In genomic region chr3:25856902-25857518, GRCh38 we compare ENCODE assay signal across 8 cellular contexts.
A peak's percentile ranks its signal among the peaks of the same experiment; 100 is the strongest.
DNase-seq lines count a peak whose midpoint lies in the region; ATAC-seq and TF ChIP-seq lines count a peak whose summit lies in the region.

No MANE protein-coding gene starts in this region.

- intact Hi-C loops in CD4-positive, alpha-beta T cell (cut with DNase I, micrococcal nuclease), result loop anchor here (1.0 to 2.0 kb wide), 2 partner anchors 74 to 209 kb away; partner anchors contain the start of gene NGLY1 (in 1 of the 2)

- TF ChIP-seq POLR2A in upper lobe of left lung (IDR thresholded peaks at IDR 0.05), result no peak

- no peak overlapping the region for H3K4me3 Mint-ChIP-seq in CD4-positive, alpha-beta T cell

- no peak overlapping the region for H3K9ac ChIP-seq in adipocyte (ENCODE audit: low read length)

- no peak overlapping the region for H3K27ac Mint-ChIP-seq in CD4-positive, alpha-beta T cell

- H3K36me3 ChIP-seq in adipocyte (ENCODE audit: control insufficient read depth, insufficient read depth, low read length, severe bottlenecking) (no peaks in the 10 kb centered on the region), upper lobe of left lung (no peaks in the 10 kb centered on the region)

- CTCF ChIA-PET in CD4-positive, alpha-beta T cell (lab: Charles Lee), result interaction anchor here (0.6 to 5.7 kb wide), 8 partner anchors 11 to 1837 kb away, joined by 3 to 67 read pairs (median 4); no protein-coding TSS in a partner anchor

- H3K27ac ChIP-seq in CD4-positive, alpha-beta T cell (ENCODE audit: low read depth, low read length), result no peak overlapping the region
- H3K27ac ChIP-seq in upper lobe of left lung, result no peak overlapping the region

- H3K4me1 ChIP-seq in adipocyte (ENCODE audit: control insufficient read depth, insufficient read depth, low read length) (peaks cover 12% of the 10 kb centered on the region), upper lobe of left lung (no peaks in the 10 kb centered on the region)

- H3K9me3 Mint-ChIP-seq in CD4-positive, alpha-beta T cell, result no peaks in the 10 kb centered on the region

- peaks cover 3% of the 10 kb centered on the region for H3K4me1 Mint-ChIP-seq in CD4-positive, alpha-beta T cell (ENCODE audit: low read depth)

- no peaks in the 10 kb centered on the region for H3K27me3 Mint-ChIP-seq in CD4-positive, alpha-beta T cell

- H3K36me3 Mint-ChIP-seq in CD4-positive, alpha-beta T cell (ENCODE audit: low read depth), result no peaks in the 10 kb centered on the region

- TF ChIP-seq CTCF in CD4-positive, alpha-beta T cell (IDR thresholded peaks at IDR 0.05), result peak; percentile 79
- peak; percentile 43 to 72 (median 68) for TF ChIP-seq CTCF in upper lobe of left lung (IDR thresholded peaks at IDR 0.05)

- 61 to 65% methylated on average over 3 of the region's 3 CpGs for WGBS in upper lobe of left lung, 2 donors

- H3K27me3 ChIP-seq in CD4-positive, alpha-beta T cell (ENCODE audit: control insufficient read depth, insufficient read depth, low read length), result no peaks in the 10 kb centered on the region
- H3K27me3 ChIP-seq in adipocyte (replicated peaks; ENCODE audit: control insufficient read depth, insufficient read depth, low read length) (no peaks in the 10 kb centered on the region), upper lobe of left lung (no peaks in the 10 kb centered on the region)

- H3K9me3 ChIP-seq in CD4-positive, alpha-beta T cell (ENCODE audit: control insufficient read depth, low read length), result no peaks in the 10 kb centered on the region
- H3K9me3 ChIP-seq in adipocyte (ENCODE audit: control insufficient read depth, low read length) (no peaks in the 10 kb centered on the region), upper lobe of left lung (no peaks in the 10 kb centered on the region)

- ATAC-seq in CD4-positive, alpha-beta T cell (ENCODE audit: poor library complexity), result peak; percentile 85
- ATAC-seq in GM18517 (IDR thresholded peaks at IDR 0.05; ENCODE audit: unreplicated experiment) (peak; percentile 93), HG02870 (IDR thresholded peaks at IDR 0.05; ENCODE audit: unreplicated experiment) (peak; percentile 92), upper lobe of left lung (ENCODE audit: low FRiP score in 2 of 2) (peak in 1 of 2 donors; percentile 76)

- H3K4me3 ChIP-seq in adipocyte (ENCODE audit: low read length) (no peak overlapping the region), upper lobe of left lung (no peak overlapping the region)

- POLR2A ChIA-PET in CD4-positive, alpha-beta T cell (lab: Charles Lee), result interaction anchor here (1.0 kb wide), 2 partner anchors 95 to 209 kb away, joined by 3 to 7 read pairs; no protein-coding TSS in a partner anchor

- TF ChIP-seq EP300 in upper lobe of left lung (IDR thresholded peaks at IDR 0.05), result no peak

- peak in 1 of 10 experiments; percentile 3 for DNase-seq in CD4-positive, alpha-beta T cell
- DNase-seq in NCI-H146 treated with DMSO at 0.1 percent for 48 hours (lab: John Stamatoyannopoulos, UW; ENCODE audit: unreplicated experiment), result peak; percentile 7
- peak; percentile 80 for DNase-seq in adipocyte (ENCODE audit: low read depth)
- peak; percentile 59 for DNase-seq in iris pigment epithelial cell (ENCODE audit: low read depth)
- no peak for DNase-seq in upper lobe of left lung
- DNase-seq in NCI-H345 treated with DMSO at 0.1 percent for 48 hours (lab: John Stamatoyannopoulos, UW; ENCODE audit: unreplicated experiment), result no peak

Comparison
In these comparisons a context has a peak if more than half of its experiments do, and no peak if none do; other contexts are left out.
1. DNase-seq: peak in NCI-H146 treated with DMSO at 0.1 percent for 48 hours (single experiment), adipocyte (single experiment) and iris pigment epithelial cell (single experiment); none in upper lobe of left lung (0 of 2) and NCI-H345 treated with DMSO at 0.1 percent for 48 hours (single experiment).